2 cellular contexts compared by ENCODE assay signal in genomic region chr20:6746901-6747609, GRCh38.
TF ChIP-seq lines count a peak whose summit lies in the region.

No MANE protein-coding gene starts in this region.

TF ChIP-seq in GM23338, 12 proteins besides CTCF, POLR2A, EP300 and RAD21 (continued from another document):
- TF ChIP-seq, protein P1, sequence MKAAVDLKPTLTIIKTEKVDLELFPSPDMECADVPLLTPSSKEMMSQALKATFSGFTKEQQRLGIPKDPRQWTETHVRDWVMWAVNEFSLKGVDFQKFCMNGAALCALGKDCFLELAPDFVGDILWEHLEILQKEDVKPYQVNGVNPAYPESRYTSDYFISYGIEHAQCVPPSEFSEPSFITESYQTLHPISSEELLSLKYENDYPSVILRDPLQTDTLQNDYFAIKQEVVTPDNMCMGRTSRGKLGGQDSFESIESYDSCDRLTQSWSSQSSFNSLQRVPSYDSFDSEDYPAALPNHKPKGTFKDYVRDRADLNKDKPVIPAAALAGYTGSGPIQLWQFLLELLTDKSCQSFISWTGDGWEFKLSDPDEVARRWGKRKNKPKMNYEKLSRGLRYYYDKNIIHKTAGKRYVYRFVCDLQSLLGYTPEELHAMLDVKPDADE (IDR thresholded peaks at IDR 0.05): no peak
- TF ChIP-seq STAT1 (IDR thresholded peaks at IDR 0.05; ENCODE audit: unreplicated experiment): no peak
- TF ChIP-seq CREB1 (CRISPR knock-in tag; IDR thresholded peaks at IDR 0.05; ENCODE audit: low read depth): no peak
- no peak for TF ChIP-seq EZH2phosphoT487 (IDR thresholded peaks at IDR 0.05; ENCODE audit: unreplicated experiment)
- TF ChIP-seq, protein P2, sequence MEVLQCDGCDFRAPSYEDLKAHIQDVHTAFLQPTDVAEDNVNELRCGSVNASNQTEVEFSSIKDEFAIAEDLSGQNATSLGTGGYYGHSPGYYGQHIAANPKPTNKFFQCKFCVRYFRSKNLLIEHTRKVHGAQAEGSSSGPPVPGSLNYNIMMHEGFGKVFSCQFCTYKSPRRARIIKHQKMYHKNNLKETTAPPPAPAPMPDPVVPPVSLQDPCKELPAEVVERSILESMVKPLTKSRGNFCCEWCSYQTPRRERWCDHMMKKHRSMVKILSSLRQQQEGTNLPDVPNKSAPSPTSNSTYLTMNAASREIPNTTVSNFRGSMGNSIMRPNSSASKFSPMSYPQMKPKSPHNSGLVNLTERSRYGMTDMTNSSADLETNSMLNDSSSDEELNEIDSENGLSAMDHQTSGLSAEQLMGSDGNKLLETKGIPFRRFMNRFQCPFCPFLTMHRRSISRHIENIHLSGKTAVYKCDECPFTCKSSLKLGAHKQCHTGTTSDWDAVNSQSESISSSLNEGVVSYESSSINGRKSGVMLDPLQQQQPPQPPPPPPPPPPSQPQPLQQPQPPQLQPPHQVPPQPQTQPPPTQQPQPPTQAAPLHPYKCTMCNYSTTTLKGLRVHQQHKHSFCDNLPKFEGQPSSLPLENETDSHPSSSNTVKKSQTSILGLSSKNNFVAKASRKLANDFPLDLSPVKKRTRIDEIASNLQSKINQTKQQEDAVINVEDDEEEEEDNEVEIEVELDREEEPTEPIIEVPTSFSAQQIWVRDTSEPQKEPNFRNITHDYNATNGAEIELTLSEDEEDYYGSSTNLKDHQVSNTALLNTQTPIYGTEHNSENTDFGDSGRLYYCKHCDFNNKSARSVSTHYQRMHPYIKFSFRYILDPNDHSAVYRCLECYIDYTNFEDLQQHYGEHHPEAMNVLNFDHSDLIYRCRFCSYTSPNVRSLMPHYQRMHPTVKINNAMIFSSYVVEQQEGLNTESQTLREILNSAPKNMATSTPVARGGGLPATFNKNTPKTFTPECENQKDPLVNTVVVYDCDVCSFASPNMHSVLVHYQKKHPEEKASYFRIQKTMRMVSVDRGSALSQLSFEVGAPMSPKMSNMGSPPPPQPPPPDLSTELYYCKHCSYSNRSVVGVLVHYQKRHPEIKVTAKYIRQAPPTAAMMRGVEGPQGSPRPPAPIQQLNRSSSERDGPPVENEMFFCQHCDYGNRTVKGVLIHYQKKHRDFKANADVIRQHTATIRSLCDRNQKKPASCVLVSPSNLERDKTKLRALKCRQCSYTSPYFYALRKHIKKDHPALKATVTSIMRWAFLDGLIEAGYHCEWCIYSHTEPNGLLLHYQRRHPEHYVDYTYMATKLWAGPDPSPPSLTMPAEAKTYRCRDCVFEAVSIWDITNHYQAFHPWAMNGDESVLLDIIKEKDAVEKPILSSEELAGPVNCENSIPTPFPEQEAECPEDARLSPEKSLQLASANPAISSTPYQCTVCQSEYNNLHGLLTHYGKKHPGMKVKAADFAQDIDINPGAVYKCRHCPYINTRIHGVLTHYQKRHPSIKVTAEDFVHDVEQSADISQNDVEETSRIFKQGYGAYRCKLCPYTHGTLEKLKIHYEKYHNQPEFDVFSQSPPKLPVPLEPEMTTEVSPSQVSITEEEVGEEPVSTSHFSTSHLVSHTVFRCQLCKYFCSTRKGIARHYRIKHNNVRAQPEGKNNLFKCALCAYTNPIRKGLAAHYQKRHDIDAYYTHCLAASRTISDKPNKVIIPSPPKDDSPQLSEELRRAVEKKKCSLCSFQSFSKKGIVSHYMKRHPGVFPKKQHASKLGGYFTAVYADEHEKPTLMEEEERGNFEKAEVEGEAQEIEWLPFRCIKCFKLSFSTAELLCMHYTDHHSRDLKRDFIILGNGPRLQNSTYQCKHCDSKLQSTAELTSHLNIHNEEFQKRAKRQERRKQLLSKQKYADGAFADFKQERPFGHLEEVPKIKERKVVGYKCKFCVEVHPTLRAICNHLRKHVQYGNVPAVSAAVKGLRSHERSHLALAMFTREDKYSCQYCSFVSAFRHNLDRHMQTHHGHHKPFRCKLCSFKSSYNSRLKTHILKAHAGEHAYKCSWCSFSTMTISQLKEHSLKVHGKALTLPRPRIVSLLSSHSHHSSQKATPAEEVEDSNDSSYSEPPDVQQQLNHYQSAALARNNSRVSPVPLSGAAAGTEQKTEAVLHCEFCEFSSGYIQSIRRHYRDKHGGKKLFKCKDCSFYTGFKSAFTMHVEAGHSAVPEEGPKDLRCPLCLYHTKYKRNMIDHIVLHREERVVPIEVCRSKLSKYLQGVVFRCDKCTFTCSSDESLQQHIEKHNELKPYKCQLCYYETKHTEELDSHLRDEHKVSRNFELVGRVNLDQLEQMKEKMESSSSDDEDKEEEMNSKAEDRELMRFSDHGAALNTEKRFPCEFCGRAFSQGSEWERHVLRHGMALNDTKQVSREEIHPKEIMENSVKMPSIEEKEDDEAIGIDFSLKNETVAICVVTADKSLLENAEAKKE (CRISPR knock-in tag; IDR thresholded peaks at IDR 0.05): no peak
TF ChIP-seq in GM23338: peak in this region for 0.

TF ChIP-seq in WTC11, 78 proteins besides CTCF, POLR2A, EP300 and RAD21 (continued from another document):
- TF ChIP-seq, protein P3, sequence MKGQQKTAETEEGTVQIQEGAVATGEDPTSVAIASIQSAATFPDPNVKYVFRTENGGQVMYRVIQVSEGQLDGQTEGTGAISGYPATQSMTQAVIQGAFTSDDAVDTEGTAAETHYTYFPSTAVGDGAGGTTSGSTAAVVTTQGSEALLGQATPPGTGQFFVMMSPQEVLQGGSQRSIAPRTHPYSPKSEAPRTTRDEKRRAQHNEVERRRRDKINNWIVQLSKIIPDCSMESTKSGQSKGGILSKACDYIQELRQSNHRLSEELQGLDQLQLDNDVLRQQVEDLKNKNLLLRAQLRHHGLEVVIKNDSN (CRISPR knock-in tag; IDR thresholded peaks at IDR 0.05): no peak
- TF ChIP-seq GABPB1 (CRISPR knock-in tag; IDR thresholded peaks at IDR 0.05) (no peak), NFYB (CRISPR knock-in tag; conservative IDR thresholded peaks at IDR 0.05; ENCODE audit: low read depth) (no peak), ELF4 (CRISPR knock-in tag; IDR thresholded peaks at IDR 0.05; ENCODE audit: low read depth) (no peak), HMGA2 (CRISPR knock-in tag; IDR thresholded peaks at IDR 0.05) (no peak), ZNF425 (CRISPR knock-in tag; conservative IDR thresholded peaks at IDR 0.05) (no peak)
TF ChIP-seq in WTC11: peak in this region for 0.
